Comparison of ENCODE assay signal across 2 cellular contexts in genomic region chr2:208948073-208948472, GRCh38.
TF ChIP-seq lines count a peak whose summit lies in the region.

No MANE protein-coding gene starts in this region.

TF ChIP-seq in HCT116, 20 proteins besides CTCF, POLR2A, EP300 and RAD21 (continued from another document):
- TF ChIP-seq CBX3 (IDR thresholded peaks at IDR 0.05; ENCODE audit: low read depth) (no peak), MAX (IDR thresholded peaks at IDR 0.05) (no peak), ELF1 (IDR thresholded peaks at IDR 0.05; ENCODE audit: borderline replicate concordance, low read depth) (no peak), SRF (IDR thresholded peaks at IDR 0.05; ENCODE audit: low read depth) (no peak), REST (IDR thresholded peaks at IDR 0.05; ENCODE audit: low read depth) (0 out of 2 replicates have a peak, but pooled peaks have one; percentile 9), FOSL1 (IDR thresholded peaks at IDR 0.05; ENCODE audit: low read depth) (no peak)

TF ChIP-seq in K562, 482 proteins besides CTCF, POLR2A, EP300 and RAD21:
- TF ChIP-seq EZH2 (IDR thresholded peaks at IDR 0.05; ENCODE audit: borderline replicate concordance, low read depth, low read length) (no peak), AFF1 (IDR thresholded peaks at IDR 0.05; ENCODE audit: low read depth in 1 of 2, partially characterized antibody in 2 of 2) (peak in 1 of 2 experiments; percentile 33), REST (CRISPR knock-in tag; IDR thresholded peaks at IDR 0.05; ENCODE audit: low read depth) (peak; percentile 91)
